Comparison of ENCODE assay signal across 28 cellular contexts in the genomic region with DNA sequence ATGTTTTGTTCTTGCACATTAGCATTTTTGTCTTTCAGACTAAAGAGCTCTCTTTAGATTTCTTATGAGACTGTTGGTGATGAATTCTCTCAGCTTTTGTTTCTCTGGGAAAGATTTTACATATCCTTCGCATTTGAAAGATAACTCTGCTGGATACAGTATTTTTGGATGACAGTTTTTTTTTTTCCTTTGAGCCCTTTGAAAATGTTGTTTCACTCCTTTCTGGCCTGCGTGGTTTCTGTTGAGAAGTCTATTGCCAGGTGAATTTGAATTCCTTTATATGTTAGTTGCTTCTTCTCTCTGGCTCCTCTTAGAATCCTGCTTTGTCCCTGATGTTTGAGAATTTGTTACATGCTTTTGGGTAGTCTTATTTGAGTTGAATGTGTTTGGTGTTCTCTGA.
"Had no signal": no experiment of that assay in that cellular context is flagged by ENCODE, and none has a peak within 500 bp of the region (broad histone marks: within the 10 kb centered on the region; RNA-seq: fewer than 3 reads in every experiment).

No MANE protein-coding gene starts in this region.

- H3K4me3 ChIP-seq: adrenal gland, body of pancreas, breast epithelium, PC-9 had no signal

- H3K4me3 Mint-ChIP-seq: activated CD4-positive, alpha-beta T cell treated with anti-CD3 and anti-CD28 coated beads, Interleukin-2, amount 10 ng/mL, durations not matched to agents 24 days and 14 days; activated CD8-positive, alpha-beta T cell treated with anti-CD3 and anti-CD28 coated beads, Interleukin-2, amount 10 ng/mL, durations not matched to agents 7 days and 5 days; activated naive CD4-positive, alpha-beta T cell treated with anti-CD3 and anti-CD28 coated beads, Interleukin-2, amount 50 U/mL, for 24 hours; activated naive CD8-positive, alpha-beta T cell treated with anti-CD3 and anti-CD28 coated beads, Interleukin-2, amount 10 ng/mL, durations not matched to agents 7 days and 5 days; activated T-cell treated with anti-CD3 and anti-CD28 coated beads, Interleukin-2, amount 50 U/mL, for 24 hours had no signal

- H3K36me3 ChIP-seq: adrenal gland, breast epithelium, WERI-Rb-1 had no signal

- H3K27ac ChIP-seq: adrenal gland, body of pancreas, breast epithelium, PC-9, WERI-Rb-1 had no signal

- ATAC-seq: activated CD8-positive, alpha-beta T cell treated with anti-CD3 and anti-CD28 coated beads, Interleukin-2, amount 10 ng/mL, durations not matched to agents 7 days and 5 days; body of pancreas had no signal

- H3K4me1 Mint-ChIP-seq: activated CD4-positive, alpha-beta T cell treated with anti-CD3 and anti-CD28 coated beads, Interleukin-2, amount 10 ng/mL, durations not matched to agents 24 days and 14 days; activated naive CD4-positive, alpha-beta T cell treated with anti-CD3 and anti-CD28 coated beads, Interleukin-2, amount 50 U/mL, for 24 hours; activated naive CD8-positive, alpha-beta T cell treated with anti-CD3 and anti-CD28 coated beads, Interleukin-2, amount 10 ng/mL, durations not matched to agents 7 days and 5 days had no signal

- DNase-seq: activated CD4-positive, alpha-beta T cell treated with anti-CD3 and anti-CD28 coated beads, Interleukin-2, amount 10 ng/mL, durations not matched to agents 24 days and 14 days; activated CD4-positive, alpha-beta T cell treated with anti-CD3 and anti-CD28 coated beads, Interleukin-2, amount 50 U/mL, for 4 hours; activated CD8-positive, alpha-beta T cell treated with anti-CD3 and anti-CD28 coated beads, Interleukin-2, amount 10 ng/mL, durations not matched to agents 7 days and 5 days; activated gamma-delta T cell; activated naive CD4-positive, alpha-beta T cell treated with Interleukin-2 at 50 U/mL for 16 hours; activated naive CD8-positive, alpha-beta T cell treated with anti-CD3 and anti-CD28 coated beads, Interleukin-2, amount 10 ng/mL, durations not matched to agents 7 days and 5 days; activated T-cell treated with anti-CD3 and anti-CD28 coated beads, Interleukin-2, amount 50 U/mL, for 24 hours; adrenal gland; body of pancreas; cerebellar nuclear complex; NCI-H1105; NCI-H1436; NCI-H1694; NCI-H1930; NCI-H2081 treated with DMSO at 0.1 percent for 48 hours; NCI-H345; NCI-H526; NCI-H748 treated with DMSO at 0.1 percent for 48 hours; NK-92 treated with Interleukin-12 subunit alpha and Interleukin-12 subunit beta, amount 100 ng/mL, for 24 hours; PC-9; Right ventricle myocardium superior; SW 1271; T-helper 1 cell; T1000; WERI-Rb-1 had no signal

- H3K27me3 ChIP-seq: adrenal gland, body of pancreas, breast epithelium had no signal

- H3K9me3 ChIP-seq: body of pancreas had no signal

- H3K4me1 ChIP-seq: adrenal gland, body of pancreas, breast epithelium had no signal

- H3K27ac Mint-ChIP-seq: activated CD4-positive, alpha-beta T cell treated with anti-CD3 and anti-CD28 coated beads, Interleukin-2, amount 10 ng/mL, durations not matched to agents 24 days and 14 days; activated CD8-positive, alpha-beta T cell treated with anti-CD3 and anti-CD28 coated beads, Interleukin-2, amount 10 ng/mL, durations not matched to agents 7 days and 5 days; activated naive CD4-positive, alpha-beta T cell treated with anti-CD3 and anti-CD28 coated beads, Interleukin-2, amount 50 U/mL, for 24 hours; activated naive CD8-positive, alpha-beta T cell treated with anti-CD3 and anti-CD28 coated beads, Interleukin-2, amount 10 ng/mL, durations not matched to agents 7 days and 5 days; activated T-cell treated with anti-CD3 and anti-CD28 coated beads, Interleukin-2, amount 50 U/mL, for 24 hours; activated T-helper 2 cell treated with anti-CD3 and anti-CD28 coated beads, Interferon-gamma antibody, Interleukin-2, Interleukin-4, amounts not matched to agents 10 μg/mL and 5 μg/mL and 100 μg/mL, durations not matched to agents 14 hours and 24 hours and 36 hours had no signal
